Comparison of ENCODE assay signal across 22 cellular contexts in the genomic region with DNA sequence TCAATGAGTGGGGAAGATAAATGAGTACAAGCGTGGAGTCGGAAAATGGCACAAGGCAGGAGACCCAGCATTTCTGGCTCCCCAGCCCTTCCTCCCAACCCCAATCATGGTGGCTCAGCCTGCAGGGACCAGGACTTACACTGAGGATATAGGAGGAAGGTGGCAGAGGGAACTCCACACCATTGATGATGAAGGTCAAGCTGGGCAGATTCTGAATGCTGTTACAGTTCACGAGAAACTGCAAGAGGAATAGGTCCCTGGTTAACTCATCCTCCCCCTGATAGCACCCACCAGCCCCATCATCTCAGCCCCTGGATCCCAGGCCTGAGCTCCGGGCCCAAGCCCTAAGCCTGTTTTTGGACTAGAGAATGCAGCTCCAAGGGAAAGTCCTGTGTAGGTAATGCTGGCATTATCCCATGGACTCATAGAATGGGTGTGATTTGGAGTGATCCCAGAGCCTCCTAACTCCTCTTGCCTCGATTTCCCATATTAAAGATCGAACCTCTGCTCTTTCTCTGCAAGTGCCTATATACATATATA. TPM values are rescaled to one million over a fixed set of nuclear protein-coding genes. Genes with fewer than 3 reads are reported as not detected.
"Had no signal": no experiment of that assay in that cellular context is flagged by ENCODE, and none has a peak within 500 bp of the region (broad histone marks: within the 10 kb centered on the region; RNA-seq: fewer than 3 reads in every experiment).

No MANE protein-coding gene starts in this region.

- H3K27ac ChIP-seq: SJSA1, SK-N-MC had no signal

- H3K36me3 ChIP-seq: MG63, SJSA1 had no signal

- FAIRE-seq: RCC 7860 had no signal

- H3K4me3 ChIP-seq: MG63, SJSA1, SK-N-MC had no signal

- H3K27me3 ChIP-seq: MG63, SJSA1 had no signal

- H3K9me3 ChIP-seq: MG63, SJSA1 had no signal

- DNase-seq: IMR-90, Karpas-422, KG1, MG63, NCI-H1092 treated with DMSO at 0.1 percent for 48 hours, NCI-H1436, NCI-H187, NCI-H2029, NCI-H2081 treated with DMSO at 0.1 percent for 48 hours, NCI-H2171, NCI-H226, NCI-H446, NCI-H510A, NCI-H524 treated with DMSO at 0.1 percent for 48 hours, NCI-H69, NCI-H774, Right ventricle myocardium superior, RPMI8226, SIG-M5 had no signal

RNA-seq across cellular contexts. Expression of a gene that starts 9.5 kb away (rescaled TPM):
- total RNA-seq: IMR-90, Right ventricle myocardium superior, SJSA1 had no signal
- polyA plus RNA-seq: IMR-90 had no signal

RNA-seq across cellular contexts. Expression of a gene that starts 42.9 kb away (rescaled TPM):
- total RNA-seq: IMR-90, SJSA1 had no signal
